Comparison of ENCODE assay signal across 8 cellular contexts in the genomic region with DNA sequence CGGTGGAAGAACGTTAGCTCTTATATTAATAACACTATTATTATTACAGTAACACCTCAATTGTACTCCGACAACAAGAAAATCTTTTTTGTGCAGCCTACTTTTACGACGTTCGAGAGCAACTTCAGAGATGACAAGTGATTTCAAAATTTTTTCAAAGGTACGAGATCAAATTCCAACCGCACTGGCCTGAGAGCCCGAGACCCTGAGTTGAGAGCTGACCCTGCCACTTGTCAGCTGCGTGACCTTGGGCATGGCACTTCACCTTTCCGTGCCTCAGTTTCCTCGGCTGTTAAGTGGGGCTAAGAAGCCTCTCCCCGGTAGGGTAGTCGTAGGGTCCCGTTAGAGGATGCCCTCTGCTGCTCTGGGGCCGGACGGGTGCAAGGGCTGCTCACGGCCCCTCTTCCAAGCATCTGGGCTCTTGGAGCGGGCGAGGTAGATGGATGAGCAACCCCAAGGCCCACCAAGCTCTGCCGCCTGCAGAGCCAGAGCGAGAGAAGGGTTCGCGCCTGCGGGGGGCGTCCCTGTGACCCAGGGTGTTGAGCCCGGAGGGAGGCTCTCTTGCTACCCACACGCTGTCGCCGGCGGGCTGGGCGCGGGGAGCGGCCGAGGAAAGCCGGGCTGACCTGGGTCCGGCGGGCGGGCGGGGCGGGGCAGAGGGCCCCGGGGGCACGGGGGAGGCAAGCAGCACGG. TPM values are rescaled to one million over a fixed set of nuclear protein-coding genes. Genes with fewer than 3 reads are reported as not detected.
DNase-seq lines count a peak whose midpoint lies in the region; ATAC-seq and TF ChIP-seq lines count a peak whose summit lies in the region.

No MANE protein-coding gene starts in this region.

- H3K4me3 ChIP-seq in HAP-1: peak overlapping the region; percentile 62
- peak overlapping the region; percentile 99 for H3K4me3 ChIP-seq in thoracic aorta

- peak overlapping the region; percentile 89 for H3K4me3 Mint-ChIP-seq in central memory CD8-positive, alpha-beta T cell

- H3K36me3 ChIP-seq in HAP-1 (replicated peaks) (no peaks in the 10 kb centered on the region; the same call in none of the 2 replicates), thoracic aorta (no peaks in the 10 kb centered on the region)

- no peaks in the 10 kb centered on the region for H3K27me3 Mint-ChIP-seq in central memory CD8-positive, alpha-beta T cell

- peak overlapping the region; percentile 73 for H3K27ac Mint-ChIP-seq in central memory CD8-positive, alpha-beta T cell (ENCODE audit: low read depth)

- in situ Hi-C loops in HAP-1 (cut with MboI; ENCODE audit: low sequenced_read_pairs): no loop called here

- no peaks in the 10 kb centered on the region for H3K9me3 Mint-ChIP-seq in central memory CD8-positive, alpha-beta T cell

- TF ChIP-seq CTCF in thoracic aorta (IDR thresholded peaks at IDR 0.05): no peak

- H3K36me3 Mint-ChIP-seq in central memory CD8-positive, alpha-beta T cell (ENCODE audit: insufficient read depth): peaks cover 2% of the 10 kb centered on the region

- H3K4me1 Mint-ChIP-seq in central memory CD8-positive, alpha-beta T cell: peaks cover 38% of the 10 kb centered on the region

- H3K9me3 ChIP-seq in HAP-1 (no peaks in the 10 kb centered on the region), thoracic aorta (no peaks in the 10 kb centered on the region)

- peak overlapping the region; percentile 76 to 91 for H3K27ac ChIP-seq in thoracic aorta

- peak; percentile 45 for ATAC-seq in central memory CD8-positive, alpha-beta T cell (replicated peaks; ENCODE audit: extremely low read depth, poor library complexity, severe bottlenecking)
- no peak for ATAC-seq in thoracic aorta (ENCODE audit: insufficient number of reproducible peaks, low FRiP score, low read depth)

- peaks cover 7% of the 10 kb centered on the region; the same call in 1 of the 2 replicates for H3K4me1 ChIP-seq in HAP-1
- peaks cover 14 to 16% of the 10 kb centered on the region in 2 donors for H3K4me1 ChIP-seq in thoracic aorta (ENCODE audit: control insufficient read depth in 1 of 2, low read depth in 2 of 2)

- H3K27me3 ChIP-seq in HAP-1 (ENCODE audit: low read depth) (no peaks in the 10 kb centered on the region), thoracic aorta (replicated peaks; ENCODE audit: insufficient read depth) (no peaks in the 10 kb centered on the region)

- DNase-seq in NCI-H510A treated with DMSO at 0.1 percent for 48 hours (lab: John Stamatoyannopoulos, UW) (peak; percentile 55), NCI-H510A (lab: John Stamatoyannopoulos, UW) (no peak), HAP-1 (ENCODE audit: low spot score in 2 of 2) (peak in 1 of 2 experiments; percentile 57), NCI-H69 (lab: John Stamatoyannopoulos, UW) (peak; percentile 51), medulla oblongata (ENCODE audit: extremely low spot score) (peak; percentile 17), thoracic aorta (ENCODE audit: low spot score) (no peak), ureter (ENCODE audit: low spot score) (no peak)
- peak in 1 of 2 donors; percentile 18 for DNase-seq in central memory CD8-positive, alpha-beta T cell (ENCODE audit: low spot score in 2 of 2)

RNA-seq across cellular contexts. Expression of gene NDRG3, which starts 0.5 kb away (rescaled TPM):
- total RNA-seq in thoracic aorta (10 to 100 TPM; 50.9 to 57.7 TPM), ureter (21.0 TPM)

RNA-seq across cellular contexts. Expression of gene DSN1, which starts 28.2 kb away (rescaled TPM):
- total RNA-seq in thoracic aorta (1 to 10 TPM; 5.6 to 6.1 TPM), ureter (6.5 TPM)

Comparison
In these comparisons a context has a peak if more than half of its experiments do, and no peak if none do; other contexts are left out.
1. DNase-seq: peak in NCI-H510A treated with DMSO at 0.1 percent for 48 hours (single experiment), NCI-H69 (single experiment) and medulla oblongata (single experiment); none in NCI-H510A (single experiment), thoracic aorta (single experiment) and ureter (single experiment).